In the genomic region with DNA sequence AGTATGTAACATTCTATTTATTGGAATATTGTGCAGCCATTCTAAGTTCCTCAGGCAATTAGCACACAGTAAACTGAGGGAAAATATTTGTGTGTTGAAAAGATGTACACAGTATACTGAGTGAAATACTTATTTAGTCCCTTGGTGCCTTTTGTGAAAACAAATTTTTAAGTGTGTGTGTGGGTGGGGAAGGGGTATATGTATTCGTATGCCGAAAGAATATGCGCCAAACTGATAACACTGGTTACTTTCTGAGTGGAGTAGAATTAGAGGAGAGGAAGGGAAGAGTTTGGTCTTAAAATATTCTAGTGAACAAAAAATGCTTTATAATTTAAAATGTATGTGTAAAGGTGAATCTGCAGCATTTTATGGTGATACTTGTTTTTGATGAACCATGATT, we compare ENCODE assay signal across 10 cellular contexts. TPM values are rescaled to one million over a fixed set of nuclear protein-coding genes. Genes with fewer than 3 reads are reported as not detected.
A peak's percentile ranks its signal among the peaks of the same experiment; 100 is the strongest.
DNase-seq lines count a peak whose midpoint lies in the region; ATAC-seq and TF ChIP-seq lines count a peak whose summit lies in the region.
"Had no signal": no experiment of that assay in that cellular context is flagged by ENCODE, and none has a peak within 500 bp of the region (broad histone marks: within the 10 kb centered on the region; RNA-seq: fewer than 3 reads in every experiment).

No MANE protein-coding gene starts in this region.

- ATAC-seq in Right ventricle myocardium superior (ENCODE audit: poor library complexity), result no peak
- no peak for ATAC-seq in stimulated activated naive B cell treated with anti-CD40 and anti-IgM and Interleukin-4, amounts not matched to agents 10 μg/mL and 1 μg/mL and 100 μg/mL, for 72 hours (replicated peaks)
- ATAC-seq in lower lobe of right lung, result no peak

- H3K9me3 ChIP-seq in left ventricle myocardium inferior (replicated peaks) (no peaks in the 10 kb centered on the region), esophagus muscularis mucosa (no peaks in the 10 kb centered on the region), lower lobe of right lung (no peaks in the 10 kb centered on the region)

- no peak for TF ChIP-seq EP300 in esophagus muscularis mucosa (IDR thresholded peaks at IDR 0.05)

- intact Hi-C loops in left ventricle myocardium inferior (cut with micrococcal nuclease), result loop anchor here (10.0 kb wide), 1 partner anchor 115 kb away; the partner anchor contains the start of gene SRP19
- intact Hi-C loops in Right ventricle myocardium superior (cut with DNase I), result loop anchor here (5.0 kb wide), 1 partner anchor 117 kb away; the partner anchor contains the start of gene SRP19
- intact Hi-C loops in activated CD4-positive, alpha-beta memory T cell treated with anti-CD3 and anti-CD28 coated beads for 36 hours (cut with micrococcal nuclease), result loop anchor here (5.0 kb wide), 2 partner anchors 102 to 313 kb away; no protein-coding TSS in a partner anchor
- intact Hi-C loops in esophagus muscularis mucosa (cut with DNase I), result loop anchor here (5.0 kb wide), 1 partner anchor 52 kb away; no protein-coding TSS in a partner anchor
- intact Hi-C loops in lower lobe of right lung (cut with DNase I), result no loop called here

- peak overlapping the region; percentile 62 for H3K4me3 Mint-ChIP-seq in activated CD4-positive, alpha-beta memory T cell treated with anti-CD3 and anti-CD28 coated beads for 36 hours
- peak overlapping the region; percentile 99 for H3K4me3 Mint-ChIP-seq in glutamatergic neuron (ENCODE audit: unreplicated experiment)
- H3K4me3 Mint-ChIP-seq in stimulated activated naive B cell treated with anti-CD40 and anti-IgM and Interleukin-4, amounts not matched to agents 10 μg/mL and 1 μg/mL and 100 μg/mL, for 72 hours, result no peak overlapping the region

- H3K36me3 ChIP-seq in left ventricle myocardium inferior, result no peaks in the 10 kb centered on the region
- H3K36me3 ChIP-seq in esophagus muscularis mucosa, result peaks cover 0 to 3% (median 0%) of the 10 kb centered on the region in 4 donors
- peaks cover 6% of the 10 kb centered on the region for H3K36me3 ChIP-seq in lower lobe of right lung

- no peak for TF ChIP-seq POLR2A in esophagus muscularis mucosa (IDR thresholded peaks at IDR 0.05; ENCODE audit: low read depth)

- no peak for TF ChIP-seq CTCF in left ventricle myocardium inferior (IDR thresholded peaks at IDR 0.05; ENCODE audit: borderline replicate concordance)
- no peak for TF ChIP-seq CTCF in glutamatergic neuron (IDR thresholded peaks at IDR 0.05; ENCODE audit: partially characterized antibody, unreplicated experiment)
- TF ChIP-seq CTCF in esophagus muscularis mucosa (IDR thresholded peaks at IDR 0.05), result no peak
- TF ChIP-seq CTCF in lower lobe of right lung (IDR thresholded peaks at IDR 0.05), result no peak

- H3K27me3 ChIP-seq in left ventricle myocardium inferior (ENCODE audit: low read depth) (no peaks in the 10 kb centered on the region), esophagus muscularis mucosa (no peaks in the 10 kb centered on the region), lower lobe of right lung (ENCODE audit: low read depth) (no peaks in the 10 kb centered on the region)

- H3K4me3 ChIP-seq in left ventricle myocardium inferior, result peak overlapping the region; percentile 32
- no peak overlapping the region for H3K4me3 ChIP-seq in esophagus muscularis mucosa
- H3K4me3 ChIP-seq in lower lobe of right lung, result no peak overlapping the region

- H3K27me3 Mint-ChIP-seq in activated CD4-positive, alpha-beta memory T cell treated with anti-CD3 and anti-CD28 coated beads for 36 hours, result no peaks in the 10 kb centered on the region
- H3K27me3 Mint-ChIP-seq in glutamatergic neuron (ENCODE audit: unreplicated experiment), result peaks cover 20% of the 10 kb centered on the region
- H3K27me3 Mint-ChIP-seq in stimulated activated naive B cell treated with anti-CD40 and anti-IgM and Interleukin-4, amounts not matched to agents 10 μg/mL and 1 μg/mL and 100 μg/mL, for 72 hours, result no peaks in the 10 kb centered on the region

- no peak overlapping the region for H3K27ac Mint-ChIP-seq in activated CD4-positive, alpha-beta memory T cell treated with anti-CD3 and anti-CD28 coated beads for 36 hours
- H3K27ac Mint-ChIP-seq in glutamatergic neuron (ENCODE audit: unreplicated experiment), result peak overlapping the region; percentile 93
- H3K27ac Mint-ChIP-seq in stimulated activated naive B cell treated with anti-CD40 and anti-IgM and Interleukin-4, amounts not matched to agents 10 μg/mL and 1 μg/mL and 100 μg/mL, for 72 hours, result peak overlapping the region; percentile 16

- H3K4me1 ChIP-seq in left ventricle myocardium inferior (peaks cover 73% of the 10 kb centered on the region), esophagus muscularis mucosa (peaks cover 20 to 37% (median 31%) of the 10 kb centered on the region in 4 donors), lower lobe of right lung (peaks cover 41% of the 10 kb centered on the region)

- POLR2A ChIA-PET in activated CD4-positive, alpha-beta memory T cell treated with anti-CD3 and anti-CD28 coated beads for 36 hours (lab: Charles Lee), result no interaction called here

- DNase-seq in left ventricle myocardium inferior (no peak), Right ventricle myocardium superior (no peak), glutamatergic neuron (no peak), anterior cingulate cortex (lab: John Stamatoyannopoulos, UW) (no peak), esophagus muscularis mucosa (ENCODE audit: extremely low spot score) (no peak), lower lobe of right lung (no peak)
- no peak for DNase-seq in activated CD4-positive, alpha-beta memory T cell treated with anti-CD3 and anti-CD28 coated beads for 36 hours
- no peak for DNase-seq in stimulated activated naive B cell treated with anti-CD40 and anti-IgM and Interleukin-4, amounts not matched to agents 10 μg/mL and 1 μg/mL and 100 μg/mL, for 72 hours
- DNase-seq: NCI-H446 had no signal

- peaks cover 23% of the 10 kb centered on the region for H3K36me3 Mint-ChIP-seq in activated CD4-positive, alpha-beta memory T cell treated with anti-CD3 and anti-CD28 coated beads for 36 hours
- H3K36me3 Mint-ChIP-seq in glutamatergic neuron (ENCODE audit: unreplicated experiment), result no peaks in the 10 kb centered on the region
- H3K36me3 Mint-ChIP-seq in stimulated activated naive B cell treated with anti-CD40 and anti-IgM and Interleukin-4, amounts not matched to agents 10 μg/mL and 1 μg/mL and 100 μg/mL, for 72 hours, result peaks cover 17 to 23% of the 10 kb centered on the region in 2 donors

- no peaks in the 10 kb centered on the region for H3K9me3 Mint-ChIP-seq in activated CD4-positive, alpha-beta memory T cell treated with anti-CD3 and anti-CD28 coated beads for 36 hours
- peaks cover 28% of the 10 kb centered on the region for H3K9me3 Mint-ChIP-seq in glutamatergic neuron (ENCODE audit: unreplicated experiment)
- H3K9me3 Mint-ChIP-seq in stimulated activated naive B cell treated with anti-CD40 and anti-IgM and Interleukin-4, amounts not matched to agents 10 μg/mL and 1 μg/mL and 100 μg/mL, for 72 hours, result no peaks in the 10 kb centered on the region

- peaks cover 62% of the 10 kb centered on the region for H3K4me1 Mint-ChIP-seq in activated CD4-positive, alpha-beta memory T cell treated with anti-CD3 and anti-CD28 coated beads for 36 hours (ENCODE audit: low read depth)
- H3K4me1 Mint-ChIP-seq in glutamatergic neuron (ENCODE audit: low read depth, unreplicated experiment), result peaks cover 46% of the 10 kb centered on the region
- peaks cover 32 to 64% of the 10 kb centered on the region in 2 donors for H3K4me1 Mint-ChIP-seq in stimulated activated naive B cell treated with anti-CD40 and anti-IgM and Interleukin-4, amounts not matched to agents 10 μg/mL and 1 μg/mL and 100 μg/mL, for 72 hours

- WGBS in esophagus muscularis mucosa, result 89% methylated on average over 3 of the region's 3 CpGs

- no peak overlapping the region for H3K27ac ChIP-seq in left ventricle myocardium inferior (replicated peaks)
- no peak overlapping the region for H3K27ac ChIP-seq in esophagus muscularis mucosa (replicated peaks in 1 of 4)
- H3K27ac ChIP-seq in lower lobe of right lung, result no peak overlapping the region
- H3K27ac ChIP-seq: C4-2B had no signal

- CTCF ChIA-PET in activated CD4-positive, alpha-beta memory T cell treated with anti-CD3 and anti-CD28 coated beads for 36 hours (lab: Charles Lee), result interaction anchor here (1.4 to 4.0 kb wide), 2 partner anchors 16 to 57 kb away, joined by 4 to 33 read pairs; no protein-coding TSS in a partner anchor

RNA-seq across cellular contexts. Expression of gene DCP2, which starts 3.1 kb away (rescaled TPM):
- 19.2 TPM for total RNA-seq in left ventricle myocardium inferior
- total RNA-seq in Right ventricle myocardium superior, result 19.2 TPM
- 100 to 1,000 TPM; 102 TPM for total RNA-seq in activated CD4-positive, alpha-beta memory T cell treated with anti-CD3 and anti-CD28 coated beads for 36 hours
- 117 TPM for total RNA-seq in glutamatergic neuron (ENCODE audit: unreplicated experiment)
- 10 to 100 TPM; 15.7 to 26.7 (median 17.7) TPM for total RNA-seq in esophagus muscularis mucosa
- total RNA-seq in lower lobe of right lung, result 77.8 TPM

RNA-seq across cellular contexts. Expression of gene REEP5, which starts 57.7 kb away (rescaled TPM):
- total RNA-seq in left ventricle myocardium inferior, result 137 TPM
- total RNA-seq in Right ventricle myocardium superior, result 112 TPM
- total RNA-seq in activated CD4-positive, alpha-beta memory T cell treated with anti-CD3 and anti-CD28 coated beads for 36 hours, result 10 to 100 TPM; 64.6 to 67.4 TPM
- total RNA-seq in glutamatergic neuron (ENCODE audit: unreplicated experiment), result 108 TPM
- total RNA-seq in esophagus muscularis mucosa, result 10 to 100 TPM; 53.0 to 73.6 (median 62.2) TPM
- total RNA-seq in lower lobe of right lung, result 96.4 TPM

Comparison
In these comparisons a context has a peak if more than half of its experiments do, and no peak if none do; other contexts are left out.
1. H3K4me3 Mint-ChIP-seq: peak in activated CD4-positive, alpha-beta memory T cell treated with anti-CD3 and anti-CD28 coated beads for 36 hours (single experiment) and glutamatergic neuron (single experiment); none in stimulated activated naive B cell treated with anti-CD40 and anti-IgM and Interleukin-4, amounts not matched to agents 10 μg/mL and 1 μg/mL and 100 μg/mL, for 72 hours (0 of 2).